In the genomic region with DNA sequence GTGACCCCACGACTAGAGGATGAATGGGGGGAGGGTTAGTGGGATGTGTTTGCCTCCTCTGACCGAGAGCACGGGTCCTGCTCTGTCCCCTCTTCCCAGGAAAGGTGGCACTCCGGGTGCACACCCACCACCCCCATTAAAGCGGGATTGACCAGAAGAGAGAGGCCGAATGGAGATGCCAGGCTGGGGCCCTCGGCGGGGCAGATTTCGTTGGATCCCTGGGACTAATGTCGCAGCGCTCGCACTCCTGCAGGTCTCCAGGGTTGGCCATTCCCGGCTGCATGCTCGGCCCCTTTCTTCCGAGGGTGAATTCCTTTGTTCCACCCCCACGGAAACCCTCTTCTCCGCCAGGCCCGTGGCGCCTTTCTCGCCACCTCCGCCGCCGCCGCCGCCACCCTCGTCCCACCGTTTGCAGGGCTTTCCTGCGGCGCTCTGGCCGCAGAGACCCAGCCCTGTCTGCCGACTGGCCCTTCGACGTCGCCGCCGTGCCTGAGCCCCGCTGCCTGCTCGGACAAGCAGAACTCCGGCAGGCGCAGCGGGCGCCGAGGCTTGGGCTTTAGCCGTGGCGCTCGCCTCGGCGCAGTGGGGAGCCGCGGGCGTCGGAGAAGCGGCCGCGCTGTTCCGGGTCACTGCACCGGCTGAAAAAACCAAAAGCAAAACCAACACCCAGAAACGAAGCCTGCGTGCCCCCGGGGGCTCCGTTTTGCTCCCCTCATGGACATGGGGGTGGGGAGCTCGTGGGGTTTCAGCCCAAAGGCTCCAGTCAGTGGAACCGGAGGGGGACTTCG, we compare ENCODE assay signal across 9 cellular contexts. TPM values are rescaled to one million over a fixed set of nuclear protein-coding genes. Genes with fewer than 3 reads are reported as not detected.
DNase-seq lines count a peak whose midpoint lies in the region; ATAC-seq and TF ChIP-seq lines count a peak whose summit lies in the region.
"Had no signal": no experiment of that assay in that cellular context is flagged by ENCODE, and none has a peak within 500 bp of the region (broad histone marks: within the 10 kb centered on the region; RNA-seq: fewer than 3 reads in every experiment).

No MANE protein-coding gene starts in this region.

- peaks cover 6% of the 10 kb centered on the region for H3K36me3 Mint-ChIP-seq in MCF 10A (ENCODE audit: insufficient read depth, unreplicated experiment)
- H3K36me3 Mint-ChIP-seq in type B pancreatic cell: no peaks in the 10 kb centered on the region

- H3K4me1 ChIP-seq in breast epithelium (peaks cover 9 to 12% of the 10 kb centered on the region in 2 donors), ascending aorta (peaks cover 0 to 3% of the 10 kb centered on the region in 2 donors), mesodermal cell (ENCODE audit: control insufficient read depth, insufficient read depth, low read length, poor library complexity, severe bottlenecking) (peaks cover 3% of the 10 kb centered on the region)

- POLR2A ChIA-PET in MCF 10A (lab: Yijun Ruan, JAX): no interaction called here

- H3K27ac ChIP-seq in breast epithelium (peak overlapping the region; percentile 69 to 91), ascending aorta (no peak overlapping the region), mesodermal cell (ENCODE audit: low read depth, low read length, severe bottlenecking) (no peak overlapping the region)

- TF ChIP-seq CTCF in breast epithelium (IDR thresholded peaks at IDR 0.05) (no peak), MCF 10A (IDR thresholded peaks at IDR 0.05; ENCODE audit: unreplicated experiment) (no peak), ascending aorta (IDR thresholded peaks at IDR 0.05) (no peak), type B pancreatic cell (conservative IDR thresholded peaks at IDR 0.05) (no peak)

- 0% methylated on average over 25 to 54 of the region's 64 CpGs for WGBS in mesodermal cell (ENCODE audit: insufficient coverage in 2 of 2), 2 experiments

- H3K4me3 ChIP-seq in breast epithelium: peak overlapping the region; percentile 44 to 65 (median 44)
- peak overlapping the region; percentile 47 for H3K4me3 ChIP-seq in ascending aorta
- H3K4me3 ChIP-seq in mesodermal cell (ENCODE audit: extremely low read depth, insufficient read depth, low read length, poor library complexity, severe bottlenecking): peak overlapping the region; percentile 11

- CTCF ChIA-PET in MCF 10A (lab: Yijun Ruan, JAX): no interaction called here

- H3K9me3 Mint-ChIP-seq in MCF 10A (ENCODE audit: unreplicated experiment): no peaks in the 10 kb centered on the region
- H3K9me3 Mint-ChIP-seq in type B pancreatic cell: no peaks in the 10 kb centered on the region
- H3K9me3 Mint-ChIP-seq: activated naive CD4-positive, alpha-beta T cell treated with anti-CD3 and anti-CD28 coated beads, Interleukin-2, amount 50 U/mL, for 72 hours had no signal

- H3K27me3 Mint-ChIP-seq in MCF 10A (ENCODE audit: insufficient read depth, unreplicated experiment) (no peaks in the 10 kb centered on the region), type B pancreatic cell (peaks cover 86% of the 10 kb centered on the region)

- ATAC-seq in HG02970 (IDR thresholded peaks at IDR 0.05; ENCODE audit: low FRiP score, unreplicated experiment): no peak

- H3K4me3 Mint-ChIP-seq in MCF 10A (ENCODE audit: unreplicated experiment) (no peak overlapping the region), type B pancreatic cell (peak overlapping the region; percentile 86)

- no peaks in the 10 kb centered on the region for H3K4me1 Mint-ChIP-seq in MCF 10A (ENCODE audit: insufficient read depth, unreplicated experiment)
- H3K4me1 Mint-ChIP-seq in type B pancreatic cell (ENCODE audit: unreplicated experiment): peaks cover 33% of the 10 kb centered on the region

- H3K36me3 ChIP-seq in breast epithelium (no peaks in the 10 kb centered on the region), ascending aorta (no peaks in the 10 kb centered on the region), mesodermal cell (ENCODE audit: control insufficient read depth, insufficient read depth, low read length) (no peaks in the 10 kb centered on the region)

- H3K9me3 ChIP-seq in breast epithelium: no peaks in the 10 kb centered on the region
- H3K9me3 ChIP-seq in ascending aorta: no peaks in the 10 kb centered on the region
- no peaks in the 10 kb centered on the region for H3K9me3 ChIP-seq in mesodermal cell (ENCODE audit: control insufficient read depth, low read length)

- no TSS peak for BruUV-seq in MCF 10A (replicated peaks; lab: Mats Ljungman, UMichigan)

- H3K27me3 ChIP-seq in breast epithelium: peaks cover 0 to 41% of the 10 kb centered on the region in 2 donors
- peaks cover 23% of the 10 kb centered on the region for H3K27me3 ChIP-seq in ascending aorta

- no peak for DNase-seq in breast epithelium (ENCODE audit: low spot score in 2 of 2)
- no peak for DNase-seq in MCF 10A (ENCODE audit: unreplicated experiment)
- DNase-seq in ascending aorta (ENCODE audit: low spot score in 2 of 2): no peak
- DNase-seq in type B pancreatic cell (ENCODE audit: extremely low spot score, unreplicated experiment): no peak
- DNase-seq in stimulated activated CD4-positive, alpha-beta T cell treated with anti-CD3 and anti-CD28 coated beads, Interleukin-2, amount 100 ng/mL, for 24 hours: no peak
- no peak for DNase-seq in NCI-H446 (lab: John Stamatoyannopoulos, UW)

- intact Hi-C loops in breast epithelium (cut with DNase I; ENCODE audit: low total_unique reads): no loop called here
- intact Hi-C loops in MCF 10A (cut with micrococcal nuclease): no loop called here
- intact Hi-C loops in ascending aorta (cut with DNase I): no loop called here

- no peak for TF ChIP-seq POLR2A in breast epithelium (IDR thresholded peaks at IDR 0.05)

- H3K27ac Mint-ChIP-seq in MCF 10A (ENCODE audit: low read depth, unreplicated experiment) (no peak overlapping the region), type B pancreatic cell (peak overlapping the region; percentile 50)
- H3K27ac Mint-ChIP-seq: activated naive CD4-positive, alpha-beta T cell treated with anti-CD3 and anti-CD28 coated beads, Interleukin-2, amount 50 U/mL, for 72 hours had no signal

RNA-seq across cellular contexts. Expression of a gene that starts 11.8 kb away (rescaled TPM):
- total RNA-seq in breast epithelium: 10 to 100 TPM in 1 of 3 donors, 1 to 10 TPM in 1, under 1 TPM in 1; 0.16 to 20.3 (median 9.2) TPM
- 3.4 and 3.9 TPM in 2 replicates for total RNA-seq in MCF 10A (2022)
- 1.9 TPM for total RNA-seq in ascending aorta
- polyA plus RNA-seq in mesodermal cell (2013, experiment 1 of 2): 1.7 TPM
- 1.4 TPM for polyA plus RNA-seq in mesodermal cell (2013, experiment 2 of 2)
- total RNA-seq in type B pancreatic cell (ENCODE audit: low replicate concordance): 13.6 and 33.6 TPM in 2 replicates
- total RNA-seq: activated naive CD4-positive, alpha-beta T cell treated with anti-CD3 and anti-CD28 coated beads, Interleukin-2, amount 50 U/mL, for 72 hours had no signal

Comparison
In these comparisons a context has a peak if more than half of its experiments do, and no peak if none do; other contexts are left out.
1. H3K27ac ChIP-seq: peak in breast epithelium (2 of 2); none in ascending aorta (0 of 2) and mesodermal cell (single experiment).
2. Peak in every context shown above with its lines, with median percentiles within 50 percentile points of each other: H3K4me3 ChIP-seq.